In the genomic region with DNA sequence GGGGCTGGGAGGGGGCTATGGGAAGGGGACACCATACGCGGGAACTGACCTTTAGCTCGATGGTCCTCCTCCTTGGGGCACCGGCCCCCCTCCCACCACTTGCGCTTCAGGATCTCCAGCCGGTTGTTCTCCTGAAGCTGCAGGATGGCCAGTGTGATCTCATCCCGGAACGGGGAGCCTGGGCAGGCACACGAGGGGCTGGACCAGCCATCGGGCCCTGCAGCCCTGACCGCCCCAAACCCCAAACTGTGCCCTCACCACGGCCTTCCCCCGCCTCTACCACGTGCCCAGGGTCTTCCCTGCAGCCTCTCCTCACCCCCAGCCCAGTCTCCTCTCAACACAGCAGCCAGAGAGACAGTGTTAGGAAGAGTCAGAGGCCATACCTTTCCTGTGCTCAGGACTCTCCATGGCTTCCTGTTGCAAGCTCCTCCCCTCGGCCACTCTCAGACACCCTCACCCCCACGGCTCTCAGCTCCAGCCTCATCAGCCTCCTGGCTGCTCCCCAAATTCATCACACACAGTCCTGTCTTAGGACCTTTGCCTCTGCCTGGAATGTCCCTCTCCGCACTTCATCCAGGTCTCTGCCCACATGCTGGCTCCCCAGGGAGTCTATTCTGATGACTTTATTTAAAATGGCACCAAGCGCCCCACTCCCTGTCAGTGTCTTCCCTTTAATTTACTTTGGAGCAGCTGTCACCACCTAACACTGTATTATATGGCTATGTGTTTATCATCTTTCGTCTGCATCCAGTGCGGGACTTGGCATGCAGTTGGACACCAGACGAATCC, we compare ENCODE assay signal across 25 cellular contexts. TPM values are rescaled to one million over a fixed set of nuclear protein-coding genes. Genes with fewer than 3 reads are reported as not detected.
"Had no signal": no experiment of that assay in that cellular context is flagged by ENCODE, and none has a peak within 500 bp of the region (broad histone marks: within the 10 kb centered on the region; RNA-seq: fewer than 3 reads in every experiment).

No MANE protein-coding gene starts in this region.

- H3K27ac Mint-ChIP-seq: activated B cell treated with CpG ODN at 0.5 μM for 24 hours; activated CD4-positive, alpha-beta T cell treated with anti-CD3 and anti-CD28 coated beads for 36 hours; activated naive CD4-positive, alpha-beta T cell treated with anti-CD3 and anti-CD28 coated beads, Interleukin-2, amount 50 U/mL, for 72 hours; activated T-cell treated with anti-CD3 and anti-CD28 coated beads, Interleukin-2, amount 50 U/mL, for 24 hours; activated T-helper 17 cell treated with anti-CD3 and anti-CD28 coated beads, Interleukin-2, amount 50 U/mL, for 72 hours; naive B cell; stimulated activated memory B cell treated with anti-CD40 and anti-IgM and Interleukin-4, amounts not matched to agents 10 μg/mL and 1 μg/mL and 100 μg/mL, for 72 hours had no signal

- DNase-seq: activated B cell treated with CpG ODN at 0.5 μM for 24 hours; activated CD4-positive, alpha-beta T cell treated with anti-CD3 and anti-CD28 coated beads for 36 hours; activated CD4-positive, alpha-beta T cell treated with anti-CD3 and anti-CD28 coated beads, Interleukin-2, amount 50 U/mL, for 4 hours; activated CD8-positive, alpha-beta memory T cell treated with anti-CD3 and anti-CD28 coated beads for 24 hours; activated CD8-positive, alpha-beta memory T cell treated with anti-CD3 and anti-CD28 coated beads, Interleukin-2, amount 50 U/mL, for 4 hours; activated T-cell treated with anti-CD3 and anti-CD28 coated beads, Interleukin-2, amount 50 U/mL, for 24 hours; aorta; cortex of kidney; foreskin fibroblast; kidney; lower lobe of right lung; naive B cell; sigmoid colon; stimulated activated CD4-positive, alpha-beta T cell treated with anti-CD3 and anti-CD28 coated beads, Interleukin-15, amount 100 ng/mL, for 24 hours; stomach had no signal

- H3K4me3 ChIP-seq: lower lobe of right lung, sigmoid colon, smooth muscle cell, stomach, suprapubic skin, tibial nerve had no signal

- H3K4me3 Mint-ChIP-seq: activated B cell treated with CpG ODN at 0.5 μM for 24 hours; activated CD4-positive, alpha-beta T cell treated with anti-CD3 and anti-CD28 coated beads for 36 hours; activated T-cell treated with anti-CD3 and anti-CD28 coated beads, Interleukin-2, amount 50 U/mL, for 24 hours; activated T-helper 17 cell treated with anti-CD3 and anti-CD28 coated beads, Interleukin-2, amount 50 U/mL, for 72 hours; central memory CD8-positive, alpha-beta T cell; stimulated activated memory B cell treated with anti-CD40 and anti-IgM and Interleukin-4, amounts not matched to agents 10 μg/mL and 1 μg/mL and 100 μg/mL, for 72 hours had no signal

- H3K4me1 Mint-ChIP-seq: activated T-helper 17 cell treated with anti-CD3 and anti-CD28 coated beads, Interleukin-2, amount 50 U/mL, for 72 hours had no signal

- FAIRE-seq: kidney had no signal

- H3K27ac ChIP-seq: lower lobe of right lung, sigmoid colon, stomach, suprapubic skin, tibial nerve had no signal

- H3K4me2 ChIP-seq: smooth muscle cell had no signal

- H3K36me3 Mint-ChIP-seq: stimulated activated memory B cell treated with anti-CD40 and anti-IgM and Interleukin-4, amounts not matched to agents 10 μg/mL and 1 μg/mL and 100 μg/mL, for 72 hours had no signal

- H3K36me3 ChIP-seq: lower lobe of right lung, suprapubic skin had no signal

- H3K4me1 ChIP-seq: lower lobe of right lung had no signal

- H3K9me3 Mint-ChIP-seq: activated B cell treated with CpG ODN at 0.5 μM for 24 hours; activated naive CD4-positive, alpha-beta T cell treated with anti-CD3 and anti-CD28 coated beads, Interleukin-2, amount 50 U/mL, for 72 hours; activated T-cell treated with anti-CD3 and anti-CD28 coated beads, Interleukin-2, amount 50 U/mL, for 24 hours; activated T-helper 17 cell treated with anti-CD3 and anti-CD28 coated beads, Interleukin-2, amount 50 U/mL, for 72 hours; central memory CD8-positive, alpha-beta T cell; naive B cell; stimulated activated memory B cell treated with anti-CD40 and anti-IgM and Interleukin-4, amounts not matched to agents 10 μg/mL and 1 μg/mL and 100 μg/mL, for 72 hours had no signal

- H3K9me3 ChIP-seq: lower lobe of right lung, sigmoid colon, stomach, suprapubic skin, tibial nerve had no signal

RNA-seq across cellular contexts. Expression of a gene that starts 9.7 kb away (rescaled TPM):
- total RNA-seq: aorta, epithelial cell of proximal tubule, kidney, mesenteric fat pad, smooth muscle cell, suprapubic skin, tibial nerve had no signal
- polyA plus RNA-seq: fibroblast of lung, smooth muscle cell had no signal
